Comparison of ENCODE assay signal across 8 cellular contexts in the genomic region with DNA sequence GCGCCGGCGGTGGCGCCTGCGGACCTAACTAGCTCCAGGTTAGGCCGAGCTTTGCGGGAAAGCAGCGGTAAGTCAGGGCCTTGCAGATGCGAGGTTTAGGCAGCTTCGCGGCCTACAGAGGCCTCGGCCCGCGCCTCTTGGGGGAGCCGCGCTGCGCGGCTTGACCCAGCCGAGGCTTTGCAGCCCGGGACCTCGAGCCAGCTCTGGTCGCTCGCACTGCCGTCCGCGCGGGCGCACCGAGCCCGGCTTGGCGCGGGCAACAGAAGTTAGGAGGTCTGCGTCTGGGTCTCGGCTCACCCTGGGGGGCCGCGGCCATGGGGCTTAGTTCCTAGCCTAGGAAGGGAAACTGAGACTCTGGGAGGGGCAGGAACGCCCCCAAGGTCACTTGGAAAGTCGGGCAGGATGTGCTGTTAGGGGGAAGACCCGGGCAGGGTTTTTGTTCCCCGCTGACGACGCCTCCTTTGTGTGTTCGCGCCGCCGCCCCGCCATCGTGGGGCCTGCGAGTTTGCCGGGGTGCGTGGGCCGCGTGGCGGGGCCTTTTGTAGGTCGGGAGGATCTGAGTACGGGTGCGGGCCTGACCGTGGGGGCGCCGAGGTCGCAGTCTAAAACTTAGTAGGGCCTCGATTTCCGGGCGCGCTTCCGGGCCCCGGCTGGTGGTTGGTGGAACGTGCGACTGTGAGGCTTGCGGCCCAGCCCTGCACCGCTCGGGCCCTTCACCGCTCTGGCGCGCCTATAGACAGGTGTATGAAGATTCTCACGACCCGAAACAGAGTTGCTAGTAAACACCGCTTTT. TPM values are rescaled to one million over a fixed set of nuclear protein-coding genes. Genes with fewer than 3 reads are reported as not detected.
DNase-seq lines count a peak whose midpoint lies in the region; ATAC-seq and TF ChIP-seq lines count a peak whose summit lies in the region.

No MANE protein-coding gene starts in this region.

- H3K27me3 ChIP-seq in HUES48 (ENCODE audit: control insufficient read depth, insufficient read depth, low read length): no peaks in the 10 kb centered on the region

- H3K36me3 ChIP-seq in ES-I3 (ENCODE audit: insufficient read depth, low read length) (peaks cover 13% of the 10 kb centered on the region), HUES48 (ENCODE audit: control insufficient read depth, insufficient read depth, low read length) (peaks cover 28% of the 10 kb centered on the region)

- H3K4me3 ChIP-seq in HUES48 (ENCODE audit: low read depth, low read length) (peak overlapping the region; percentile 81), lower leg skin (ENCODE audit: low read depth, poor library complexity, severe bottlenecking) (peak overlapping the region; percentile 97)

- H3K9me3 ChIP-seq in ES-I3 (ENCODE audit: control insufficient read depth, insufficient read depth, low read length) (no peaks in the 10 kb centered on the region), HUES48 (ENCODE audit: control insufficient read depth, insufficient read depth, low read length) (no peaks in the 10 kb centered on the region)

- peak overlapping the region; percentile 89 for H3K27ac ChIP-seq in HUES48 (ENCODE audit: low read depth, low read length)

- 0% methylated on average over 60 to 78 of the region's 78 CpGs for WGBS in lower leg skin, 2 donors

- TF ChIP-seq POLR2A in lower leg skin (IDR thresholded peaks at IDR 0.05): no peak

- peak; percentile 58 for ATAC-seq in GM21447 (IDR thresholded peaks at IDR 0.05; ENCODE audit: unreplicated experiment)

- no peak for TF ChIP-seq CTCF in lower leg skin (IDR thresholded peaks at IDR 0.05)

- intact Hi-C loops in lower leg skin (cut with DNase I; ENCODE audit: low total_unique reads): no loop called here

- peak overlapping the region; percentile 85 for H3K9ac ChIP-seq in ES-I3 (ENCODE audit: low read depth, low read length)
- peak overlapping the region; percentile 81 for H3K9ac ChIP-seq in HUES48 (ENCODE audit: low read depth, low read length)

- H3K4me1 ChIP-seq in ES-I3 (ENCODE audit: insufficient read depth, low read length): peaks cover 5% of the 10 kb centered on the region; the same call in 1 of the 2 replicates
- H3K4me1 ChIP-seq in HUES48 (ENCODE audit: control insufficient read depth, insufficient read depth, low read length): peaks cover 10% of the 10 kb centered on the region; the same call in 1 of the 2 replicates

- DNase-seq in activated CD4-positive, CD25-positive, alpha-beta regulatory T cell (lab: John Stamatoyannopoulos, UW): peak; percentile 38 to 66 (median 52)
- peak; percentile 79 for DNase-seq in central memory CD4-positive, alpha-beta T cell
- DNase-seq in lower leg skin (ENCODE audit: low spot score in 2 of 2) (peak; percentile 23 to 91), hippocampal formation (lab: John Stamatoyannopoulos, UW) (no peak)
- peak; percentile 58 for DNase-seq in stimulated activated CD8-positive, alpha-beta memory T cell treated with anti-CD3 and anti-CD28 coated beads, Interleukin-12 subunit alpha, Interleukin-12 subunit beta, amount 100 ng/mL, for 1 hour (ENCODE audit: low read depth)

RNA-seq across cellular contexts. Expression of gene RNF4, which starts 0.5 kb away (rescaled TPM):
- 10 to 100 TPM; 30.4 to 44.0 (median 37.9) TPM for total RNA-seq in lower leg skin

RNA-seq across cellular contexts. Expression of gene CFAP99, which starts 50.6 kb away (rescaled TPM):
- total RNA-seq in lower leg skin: not detected

RNA-seq across cellular contexts. Expression of gene ZFYVE28, which starts 50.9 kb away (rescaled TPM):
- 10 to 100 TPM in 2 of 4 donors, 1 to 10 TPM in 2; 5.0 to 12.8 (median 9.9) TPM for total RNA-seq in lower leg skin

Comparison
In these comparisons a context has a peak if more than half of its experiments do, and no peak if none do; other contexts are left out.
1. DNase-seq: peak in activated CD4-positive, CD25-positive, alpha-beta regulatory T cell (4 of 4), central memory CD4-positive, alpha-beta T cell (single experiment), lower leg skin (2 of 2) and stimulated activated CD8-positive, alpha-beta memory T cell treated with anti-CD3 and anti-CD28 coated beads, Interleukin-12 subunit alpha, Interleukin-12 subunit beta, amount 100 ng/mL, for 1 hour (single experiment); none in hippocampal formation (0 of 2).